Comparison of ENCODE assay signal across 1 cellular context in genomic region chr6:43964659-43965570, GRCh38.
TF ChIP-seq lines count a peak whose summit lies in the region.

No MANE protein-coding gene starts in this region.

TF ChIP-seq in H1, 55 proteins besides CTCF, POLR2A, EP300 and RAD21:
- TF ChIP-seq TCF12 (IDR thresholded peaks at IDR 0.05; ENCODE audit: low read depth, low read length) (no peak), BRCA1 (IDR thresholded peaks at IDR 0.05; ENCODE audit: low read depth, low read length) (no peak), RXRA (IDR thresholded peaks at IDR 0.05; ENCODE audit: insufficient read depth, low read depth, low read length) (no peak), HDAC6 (IDR thresholded peaks at IDR 0.05; ENCODE audit: low read depth, low read length) (no peak), ASH2L (IDR thresholded peaks at IDR 0.05; ENCODE audit: low read length) (no peak), CHD2 (IDR thresholded peaks at IDR 0.05; ENCODE audit: low read length) (no peak)
